In the genomic region with DNA sequence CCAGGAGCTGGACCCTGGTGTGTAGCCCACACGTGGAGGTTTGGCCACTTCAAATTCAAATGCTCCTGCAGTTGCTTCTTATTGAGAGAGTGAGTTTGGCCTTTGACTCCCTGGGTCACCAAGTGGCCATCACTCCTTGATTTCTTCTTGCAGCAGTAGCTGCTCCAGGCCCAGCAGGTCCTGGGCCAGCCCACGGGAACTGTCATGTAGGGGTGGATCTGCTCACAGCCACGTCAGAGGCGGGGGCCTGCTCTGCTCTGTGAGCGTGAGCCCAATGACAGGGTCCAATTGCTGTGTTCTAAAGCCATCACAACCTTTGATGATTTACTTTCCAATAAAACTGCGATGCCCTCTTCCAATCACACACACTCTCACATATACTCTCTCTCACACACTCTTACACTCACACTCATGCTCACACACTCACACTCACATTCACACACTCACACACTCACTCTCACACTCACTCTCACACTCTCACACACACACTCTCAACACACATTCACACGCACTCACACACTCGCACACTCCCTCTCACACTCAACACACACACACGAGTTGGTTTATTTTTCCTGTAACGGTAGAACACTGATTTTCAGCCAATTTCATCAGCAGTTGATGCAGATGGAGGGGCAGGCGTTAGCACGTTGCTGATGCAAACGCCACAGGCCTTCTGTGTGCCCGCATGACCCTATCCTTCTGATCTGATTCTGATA, we compare ENCODE assay signal across 29 cellular contexts.
A peak's percentile ranks its signal among the peaks of the same experiment; 100 is the strongest.
DNase-seq lines count a peak whose midpoint lies in the region; ATAC-seq, FAIRE-seq and TF ChIP-seq lines count a peak whose summit lies in the region.
"Had no signal": no experiment of that assay in that cellular context is flagged by ENCODE, and none has a peak within 500 bp of the region (broad histone marks: within the 10 kb centered on the region; RNA-seq: fewer than 3 reads in every experiment).

No MANE protein-coding gene starts in this region.

- H2BK5ac ChIP-seq in H9 (ENCODE audit: insufficient read length, low read length): no peak overlapping the region

- H2AK5ac ChIP-seq in H9 (ENCODE audit: insufficient read length, low read length): no peak overlapping the region

- H4K5ac ChIP-seq in H9 (ENCODE audit: insufficient read length, low read depth, low read length): no peak overlapping the region

- no peaks in the 10 kb centered on the region for H3K79me1 ChIP-seq in H9 (ENCODE audit: insufficient read depth, low read depth, low read length, poor library complexity, severe bottlenecking)

- H3K27ac ChIP-seq in H9 (ENCODE audit: insufficient read length, low read depth, low read length) (no peak overlapping the region), kidney (ENCODE audit: low read depth in 2 of 2, low read length in 2 of 2) (no peak overlapping the region), sigmoid colon (no peak overlapping the region)
- H3K27ac ChIP-seq: A549, PC-9, SJSA1 had no signal

- H3K4me2 ChIP-seq in H9 (ENCODE audit: insufficient read depth, insufficient read length, low read length): no peak overlapping the region
- H3K4me2 ChIP-seq: A549, PC-9 had no signal

- DNase-seq in H9 (no peak), WTC11 (ENCODE audit: low spot score) (no peak), kidney (peak; percentile 17), sigmoid colon (peak; percentile 14), islet precursor cell (no peak), left colon (no peak), NCI-H345 treated with DMSO at 0.1 percent for 48 hours (lab: John Stamatoyannopoulos, UW; ENCODE audit: unreplicated experiment) (no peak)
- DNase-seq: C1 segment of cervical spinal cord; CD8-positive, alpha-beta T cell; DMS 273 treated with DMSO at 0.1 percent for 48 hours; DMS79; EL; GDM1; GOT3; KG1; MG63; NCI-H2029; NCI-H446 treated with DMSO at 0.1 percent for 48 hours; NCI-H526; NCI-H82; NK-92 treated with Interleukin-12 subunit alpha and Interleukin-12 subunit beta, amount 100 ng/mL, for 24 hours; PC-9; Right ventricle myocardium superior; RPMI8226 had no signal

- no peak overlapping the region for H3K14ac ChIP-seq in H9 (ENCODE audit: insufficient read depth, low read length)

- no peak overlapping the region for H3K4ac ChIP-seq in H9 (ENCODE audit: low read depth, low read length)

- no peaks in the 10 kb centered on the region for H3K9me3 ChIP-seq in H9 (ENCODE audit: control insufficient read depth, low read depth, low read length)
- H3K9me3 ChIP-seq in kidney (ENCODE audit: control insufficient read depth in 1 of 2, low read length in 2 of 2): no peaks in the 10 kb centered on the region
- no peaks in the 10 kb centered on the region for H3K9me3 ChIP-seq in sigmoid colon
- H3K9me3 ChIP-seq: A549, Caco-2, MG63 had no signal

- no peak overlapping the region for H2BK20ac ChIP-seq in H9 (ENCODE audit: low read depth, low read length, poor library complexity, severe bottlenecking)

- no peak overlapping the region for H3K23ac ChIP-seq in H9 (ENCODE audit: insufficient read length, low read depth, low read length)

- FAIRE-seq in kidney (lab: Jason Lieb, UNC): no peak
- FAIRE-seq: A549, GM12878 had no signal

- no peaks in the 10 kb centered on the region for H4K20me1 ChIP-seq in H9 (ENCODE audit: control insufficient read depth, insufficient read depth, insufficient read length)

- H3K27me3 Mint-ChIP-seq in H9 (ENCODE audit: low read depth) (no peaks in the 10 kb centered on the region; the same call in 1 of the 2 replicates), WTC11 (ENCODE audit: low read depth) (no peaks in the 10 kb centered on the region)

- no peak for TF ChIP-seq POLR2A in sigmoid colon (IDR thresholded peaks at IDR 0.05)

- no peak overlapping the region for H4K8ac ChIP-seq in H9 (replicated peaks; ENCODE audit: insufficient read length, low read depth, low read length)

- no peaks in the 10 kb centered on the region for H3K79me2 ChIP-seq in H9 (ENCODE audit: insufficient read depth, low read length)

- H3K36me3 ChIP-seq in kidney (ENCODE audit: control insufficient read depth in 1 of 2, insufficient read depth in 2 of 2, low read length in 2 of 2) (no peaks in the 10 kb centered on the region), sigmoid colon (no peaks in the 10 kb centered on the region)
- H3K36me3 ChIP-seq: MG63, SJSA1 had no signal

- H2AFZ ChIP-seq in H9 (ENCODE audit: low read length): no peak overlapping the region
- H2AFZ ChIP-seq: PC-9 had no signal

- H2BK15ac ChIP-seq in H9 (ENCODE audit: low read depth, low read length): no peak overlapping the region

- WGBS in H9 (ENCODE audit: extremely low coverage, insufficient read length, low lambda C conversion rate): 100% methylated on average over 5 of the region's 14 CpGs
- WGBS in sigmoid colon, 2 donors: 82 to 83% methylated on average over 14 of the region's 14 CpGs

- no peak overlapping the region for H3K18ac ChIP-seq in H9 (ENCODE audit: insufficient read length, low read depth, low read length)

- no peak for TF ChIP-seq EP300 in sigmoid colon (IDR thresholded peaks at IDR 0.05)

- no peak overlapping the region for H2BK12ac ChIP-seq in H9 (ENCODE audit: insufficient read length, low read depth, low read length)

- H3K27ac Mint-ChIP-seq in H9 (peak overlapping the region in 2 of 3 experiments; percentile 1 to 63; a peak in 5 of 7 replicates), WTC11 (no peak overlapping the region)
- H3K27ac Mint-ChIP-seq: CD8-positive, alpha-beta T cell had no signal

- ATAC-seq in WTC11 (no peak), left colon (no peak)
- ATAC-seq: A549; CD8-positive, alpha-beta T cell; GM12878; HCT116 had no signal

- intact Hi-C loops in kidney (cut with DNase I) (no loop called here), sigmoid colon (cut with DNase I) (no loop called here), left colon (cut with DNase I, micrococcal nuclease) (no loop called here)

- no peak overlapping the region for H3T11ph ChIP-seq in H9 (ENCODE audit: low read length)

- H3K4me1 Mint-ChIP-seq in H9: peaks cover 6 to 12% of the 10 kb centered on the region in 2 experiments; a peak in 3 of 4 replicates
- H3K4me1 Mint-ChIP-seq in WTC11: peaks cover 13% of the 10 kb centered on the region

- H3K4me3 ChIP-seq in kidney (ENCODE audit: low read length in 2 of 2): no peak overlapping the region
- H3K4me3 ChIP-seq in sigmoid colon: no peak overlapping the region
- H3K4me3 ChIP-seq: A549, GM12878, MG63, PC-9, SJSA1 had no signal

- no peak overlapping the region; a peak in 1 of 5 replicates for H3K4me3 Mint-ChIP-seq in H9
- no peak overlapping the region for H3K4me3 Mint-ChIP-seq in WTC11
- H3K4me3 Mint-ChIP-seq: CD8-positive, alpha-beta T cell had no signal

- no peaks in the 10 kb centered on the region for H3K9me3 Mint-ChIP-seq in H9
- H3K9me3 Mint-ChIP-seq in WTC11: no peaks in the 10 kb centered on the region
- H3K9me3 Mint-ChIP-seq: CD8-positive, alpha-beta T cell had no signal

- POLR2A ChIA-PET in WTC11 (lab: Charles Lee): no interaction called here

- H4K91ac ChIP-seq in H9 (ENCODE audit: insufficient read length, low read depth, low read length): no peak overlapping the region

- TF ChIP-seq CTCF in H9 (conservative IDR thresholded peaks at IDR 0.05): no peak
- no peak for TF ChIP-seq CTCF in WTC11 (IDR thresholded peaks at IDR 0.05)
- TF ChIP-seq CTCF in kidney (IDR thresholded peaks at IDR 0.05; ENCODE audit: borderline replicate concordance, extremely low read depth, insufficient read depth): no peak
- TF ChIP-seq CTCF in sigmoid colon (IDR thresholded peaks at IDR 0.05): no peak

- H2BK120ac ChIP-seq in H9 (ENCODE audit: low read depth, low read length, poor library complexity, severe bottlenecking): no peak overlapping the region

- H3K23me2 ChIP-seq in H9 (ENCODE audit: insufficient read length, low read depth, low read length, poor library complexity, severe bottlenecking): no peaks in the 10 kb centered on the region

- no peak overlapping the region for H3K56ac ChIP-seq in H9 (ENCODE audit: insufficient read length, low read depth, low read length)

- no peak overlapping the region for H3K9ac ChIP-seq in H9 (ENCODE audit: extremely low read depth, insufficient read length, low read length)
- H3K9ac ChIP-seq in kidney (ENCODE audit: low read length in 2 of 2): no peak overlapping the region

- H3K36me3 Mint-ChIP-seq in H9 (ENCODE audit: insufficient read depth in 1 of 3, low read depth in 3 of 3) (no peaks in the 10 kb centered on the region; a peak in 1 of 7 replicates), WTC11 (no peaks in the 10 kb centered on the region)
- H3K36me3 Mint-ChIP-seq: CD8-positive, alpha-beta T cell had no signal

- peaks cover 4% of the 10 kb centered on the region; the same call in 1 of the 2 replicates for H3K4me1 ChIP-seq in H9 (ENCODE audit: insufficient read depth, low read length)
- H3K4me1 ChIP-seq in kidney (ENCODE audit: control insufficient read depth in 1 of 2, insufficient read depth in 1 of 2, low read depth in 1 of 2, low read length in 2 of 2): no peaks in the 10 kb centered on the region
- H3K4me1 ChIP-seq in sigmoid colon: no peaks in the 10 kb centered on the region
- H3K4me1 ChIP-seq: A549, Caco-2, SJSA1 had no signal

- no peaks in the 10 kb centered on the region for H3K27me3 ChIP-seq in H9 (ENCODE audit: insufficient read depth, low read length)
- peaks cover 0 to 4% (median 0%) of the 10 kb centered on the region in 3 donors for H3K27me3 ChIP-seq in sigmoid colon
- H3K27me3 ChIP-seq: MG63, SJSA1 had no signal

- CTCF ChIA-PET in WTC11 (lab: Charles Lee): interaction anchor here (1.4 to 1.9 kb wide), 3 partner anchors 20 to 236 kb away, joined by 3 to 8 read pairs (median 4); no protein-coding TSS in a partner anchor

TF ChIP-seq in WTC11, 78 proteins besides CTCF, POLR2A, EP300 and RAD21:
- TF ChIP-seq SMAD3 (CRISPR knock-in tag; IDR thresholded peaks at IDR 0.05; ENCODE audit: borderline replicate concordance) (no peak), GABPB1 (CRISPR knock-in tag; IDR thresholded peaks at IDR 0.05) (no peak)
- TF ChIP-seq, protein P1, sequence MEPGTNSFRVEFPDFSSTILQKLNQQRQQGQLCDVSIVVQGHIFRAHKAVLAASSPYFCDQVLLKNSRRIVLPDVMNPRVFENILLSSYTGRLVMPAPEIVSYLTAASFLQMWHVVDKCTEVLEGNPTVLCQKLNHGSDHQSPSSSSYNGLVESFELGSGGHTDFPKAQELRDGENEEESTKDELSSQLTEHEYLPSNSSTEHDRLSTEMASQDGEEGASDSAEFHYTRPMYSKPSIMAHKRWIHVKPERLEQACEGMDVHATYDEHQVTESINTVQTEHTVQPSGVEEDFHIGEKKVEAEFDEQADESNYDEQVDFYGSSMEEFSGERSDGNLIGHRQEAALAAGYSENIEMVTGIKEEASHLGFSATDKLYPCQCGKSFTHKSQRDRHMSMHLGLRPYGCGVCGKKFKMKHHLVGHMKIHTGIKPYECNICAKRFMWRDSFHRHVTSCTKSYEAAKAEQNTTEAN (CRISPR knock-in tag; IDR thresholded peaks at IDR 0.05): 0 out of 2 replicates have a peak, but pooled peaks have one; percentile 34

Comparison
In these comparisons a context has a peak if more than half of its experiments do, and no peak if none do; other contexts are left out.
1. DNase-seq: peak in kidney (single experiment) and sigmoid colon (single experiment); none in H9 (single experiment), WTC11 (single experiment), islet precursor cell (single experiment), left colon (0 of 2) and NCI-H345 treated with DMSO at 0.1 percent for 48 hours (single experiment).